In the genomic region with DNA sequence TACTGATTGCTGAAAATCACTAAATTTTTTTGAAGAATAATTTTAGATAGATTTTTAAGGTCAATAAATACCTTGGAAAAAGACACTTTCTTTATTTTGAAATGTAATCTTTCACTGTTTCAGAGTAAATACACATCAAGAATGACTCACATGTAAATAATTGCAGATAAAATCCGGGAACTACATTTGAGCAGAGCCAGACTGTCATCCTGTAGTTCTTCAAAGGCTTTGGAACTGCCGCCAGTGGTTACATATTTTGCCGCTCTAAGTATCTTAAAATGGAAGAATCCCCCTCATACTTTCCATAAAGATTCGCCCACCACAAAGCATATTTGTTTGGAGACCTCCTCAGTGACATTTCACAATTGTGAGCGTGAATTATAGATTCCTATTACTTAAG, we compare ENCODE assay signal across 2 cellular contexts.
TF ChIP-seq lines count a peak whose summit lies in the region.

No MANE protein-coding gene starts in this region.

TF ChIP-seq in A549, 52 proteins besides CTCF, POLR2A, EP300 and RAD21:
- TF ChIP-seq FOSL2 (IDR thresholded peaks at IDR 0.05) = no peak
- TF ChIP-seq FOSL2 (CRISPR knock-in tag; IDR thresholded peaks at IDR 0.05) = peak; percentile 61; the same call in 1 of the 2 replicates
- TF ChIP-seq JUNB (IDR thresholded peaks at IDR 0.05) = 0 out of 2 replicates have a peak, but pooled peaks have one; percentile 19
- TF ChIP-seq SMC3 (IDR thresholded peaks at IDR 0.05) = no peak

TF ChIP-seq in IMR-90, 13 proteins besides CTCF, POLR2A, EP300 and RAD21:
- TF ChIP-seq FOS (IDR thresholded peaks at IDR 0.05; ENCODE audit: low read depth, low read length) (0 out of 2 replicates have a peak, but pooled peaks have one; percentile 4), USF2 (IDR thresholded peaks at IDR 0.05; ENCODE audit: low read depth, low read length) (no peak)
TF ChIP-seq in IMR-90: peak in this region for 1.
